In the genomic region with DNA sequence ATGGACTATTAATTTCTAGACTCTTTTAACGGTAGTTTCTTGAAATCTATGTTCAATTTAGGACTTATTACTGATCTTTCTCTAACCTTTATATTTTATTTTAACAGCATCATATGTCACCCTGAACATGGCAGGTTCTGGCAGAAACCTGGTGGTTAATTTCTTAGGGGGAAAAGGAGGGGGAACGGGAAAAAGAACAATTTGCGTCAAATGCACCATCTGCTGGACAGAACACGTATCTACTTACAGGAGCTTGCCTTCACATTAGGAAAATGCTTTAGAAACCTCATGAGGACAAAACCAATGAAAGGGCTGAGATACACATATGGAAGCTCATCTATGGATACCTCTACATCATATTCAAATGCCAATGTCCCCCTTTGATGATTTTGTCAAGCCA, we compare ENCODE assay signal across 8 cellular contexts.
DNase-seq lines count a peak whose midpoint lies in the region; ATAC-seq and TF ChIP-seq lines count a peak whose summit lies in the region.

No MANE protein-coding gene starts in this region.

- H3K27me3 ChIP-seq in BJ (ENCODE audit: control insufficient read depth, insufficient read depth, low read length) (no peaks in the 10 kb centered on the region), tibial artery (no peaks in the 10 kb centered on the region)

- intact Hi-C loops in tibial artery (cut with DNase I; ENCODE audit: low total_unique reads) (no loop called here), Right ventricle myocardium inferior (cut with DNase I) (no loop called here)
- intact Hi-C loops in activated T-helper 2 cell treated with anti-CD3 and anti-CD28 coated beads, Interferon-gamma antibody, Interleukin-2, Interleukin-4, amounts not matched to agents 10 μg/mL and 5 μg/mL and 100 μg/mL, durations not matched to agents 14 hours and 24 hours and 36 hours (cut with micrococcal nuclease), result no loop called here

- no peak overlapping the region for H3K27ac Mint-ChIP-seq in activated T-helper 2 cell treated with anti-CD3 and anti-CD28 coated beads, Interferon-gamma antibody, Interleukin-2, Interleukin-4, amounts not matched to agents 10 μg/mL and 5 μg/mL and 100 μg/mL, durations not matched to agents 14 hours and 24 hours and 36 hours

- no peak for DNase-seq in BJ (ENCODE audit: low read depth)
- DNase-seq in NCI-H748 (lab: John Stamatoyannopoulos, UW; ENCODE audit: unreplicated experiment), result peak; percentile 73
- no peak for DNase-seq in epithelial cell of proximal tubule (ENCODE audit: low read depth)
- peak; percentile 86 for DNase-seq in superior temporal gyrus (ENCODE audit: extremely low spot score)
- no peak for DNase-seq in tibial artery
- no peak for DNase-seq in activated T-helper 2 cell treated with anti-CD3 and anti-CD28 coated beads, Interferon-gamma antibody, Interleukin-2, Interleukin-4, amounts not matched to agents 10 μg/mL and 5 μg/mL and 100 μg/mL, durations not matched to agents 14 hours and 24 hours and 36 hours (ENCODE audit: low spot score)
- DNase-seq in Right ventricle myocardium inferior (ENCODE audit: missing footprints), result no peak

- H3K27ac ChIP-seq in tibial artery, result no peak overlapping the region

- no peak overlapping the region for H3K4me3 ChIP-seq in BJ (ENCODE audit: low read depth, low read length)
- H3K4me3 ChIP-seq in epithelial cell of proximal tubule (ENCODE audit: low read depth, low read length), result no peak overlapping the region
- H3K4me3 ChIP-seq in tibial artery, result no peak overlapping the region

- no peaks in the 10 kb centered on the region for H3K27me3 Mint-ChIP-seq in activated T-helper 2 cell treated with anti-CD3 and anti-CD28 coated beads, Interferon-gamma antibody, Interleukin-2, Interleukin-4, amounts not matched to agents 10 μg/mL and 5 μg/mL and 100 μg/mL, durations not matched to agents 14 hours and 24 hours and 36 hours (ENCODE audit: low read depth)

- CTCF ChIA-PET in BJ (lab: Yijun Ruan, JAX), result interaction anchor here (1.1 kb wide), 1 partner anchor 10 kb away, joined by 3 read pairs; no protein-coding TSS in a partner anchor

- H3K36me3 ChIP-seq in BJ (ENCODE audit: control insufficient read depth, insufficient read depth, low read length) (no peaks in the 10 kb centered on the region), tibial artery (no peaks in the 10 kb centered on the region)

- H3K9me3 ChIP-seq in tibial artery, result no peaks in the 10 kb centered on the region

- no peaks in the 10 kb centered on the region for H3K4me1 ChIP-seq in tibial artery

- no peaks in the 10 kb centered on the region for H3K9me3 Mint-ChIP-seq in activated T-helper 2 cell treated with anti-CD3 and anti-CD28 coated beads, Interferon-gamma antibody, Interleukin-2, Interleukin-4, amounts not matched to agents 10 μg/mL and 5 μg/mL and 100 μg/mL, durations not matched to agents 14 hours and 24 hours and 36 hours

- TF ChIP-seq CTCF in BJ (IDR thresholded peaks at IDR 0.05; ENCODE audit: insufficient read depth, low read depth, low read length) (peak; percentile 28; the same call in 1 of the 2 replicates), epithelial cell of proximal tubule (conservative IDR thresholded peaks at IDR 0.05; ENCODE audit: low read depth, low read length) (peak; percentile 59), tibial artery (IDR thresholded peaks at IDR 0.05) (no peak)

- peak; percentile 63 for ATAC-seq in GM21390 (IDR thresholded peaks at IDR 0.05; ENCODE audit: unreplicated experiment)
- ATAC-seq in Right ventricle myocardium inferior, result no peak

- no peak overlapping the region for H3K4me3 Mint-ChIP-seq in activated T-helper 2 cell treated with anti-CD3 and anti-CD28 coated beads, Interferon-gamma antibody, Interleukin-2, Interleukin-4, amounts not matched to agents 10 μg/mL and 5 μg/mL and 100 μg/mL, durations not matched to agents 14 hours and 24 hours and 36 hours (ENCODE audit: low read depth)

- H3K4me1 Mint-ChIP-seq in activated T-helper 2 cell treated with anti-CD3 and anti-CD28 coated beads, Interferon-gamma antibody, Interleukin-2, Interleukin-4, amounts not matched to agents 10 μg/mL and 5 μg/mL and 100 μg/mL, durations not matched to agents 14 hours and 24 hours and 36 hours (ENCODE audit: low read depth), result no peaks in the 10 kb centered on the region

- H3K36me3 Mint-ChIP-seq in activated T-helper 2 cell treated with anti-CD3 and anti-CD28 coated beads, Interferon-gamma antibody, Interleukin-2, Interleukin-4, amounts not matched to agents 10 μg/mL and 5 μg/mL and 100 μg/mL, durations not matched to agents 14 hours and 24 hours and 36 hours (ENCODE audit: low read depth), result no peaks in the 10 kb centered on the region

- POLR2A ChIA-PET in BJ (lab: Charles Lee), result no interaction called here

Comparison
In these comparisons a context has a peak if more than half of its experiments do, and no peak if none do; other contexts are left out.
1. DNase-seq: peak in NCI-H748 (single experiment) and superior temporal gyrus (single experiment); none in BJ (single experiment), epithelial cell of proximal tubule (single experiment), tibial artery (0 of 2), activated T-helper 2 cell treated with anti-CD3 and anti-CD28 coated beads, Interferon-gamma antibody, Interleukin-2, Interleukin-4, amounts not matched to agents 10 μg/mL and 5 μg/mL and 100 μg/mL, durations not matched to agents 14 hours and 24 hours and 36 hours (single experiment) and Right ventricle myocardium inferior (single experiment).
2. CTCF ChIP-seq: peak in BJ (single experiment) and epithelial cell of proximal tubule (single experiment); none in tibial artery (0 of 2).